ENCODE assay signal across 2 cellular contexts in the genomic region with DNA sequence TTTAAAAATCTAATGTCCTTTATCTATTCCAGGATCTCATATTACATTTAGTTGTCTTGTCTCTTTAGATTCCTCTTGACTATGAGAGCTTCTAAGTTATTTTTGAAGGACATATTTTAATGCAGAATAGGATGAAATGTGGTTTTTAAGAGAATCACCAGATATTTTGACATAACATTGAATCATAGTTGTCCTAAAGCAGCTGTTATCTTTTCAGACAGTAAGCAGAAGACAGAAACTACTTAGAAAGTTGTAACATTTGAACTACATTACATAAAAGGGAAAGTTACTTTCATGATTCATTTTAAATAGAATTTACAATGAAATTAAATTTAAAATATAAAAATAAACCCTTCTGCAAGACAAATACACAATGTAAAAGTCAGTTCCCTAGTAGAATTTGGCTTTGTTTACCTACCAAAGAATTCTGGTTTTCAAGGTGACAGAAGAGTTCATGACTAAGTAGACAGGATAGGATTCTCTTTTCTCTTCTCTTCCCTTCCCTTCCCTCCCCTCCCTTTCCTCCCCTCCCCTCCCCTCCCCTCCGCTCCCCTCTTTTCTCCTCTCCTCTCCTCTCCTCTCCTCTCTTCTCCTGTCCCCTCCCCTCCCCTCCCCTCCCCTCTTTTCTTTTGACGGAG.
TF ChIP-seq lines count a peak whose summit lies in the region.

No MANE protein-coding gene starts in this region.

TF ChIP-seq in SK-N-SH, 30 proteins besides CTCF, POLR2A, EP300 and RAD21 (continued from another document):
- TF ChIP-seq, protein P1, sequence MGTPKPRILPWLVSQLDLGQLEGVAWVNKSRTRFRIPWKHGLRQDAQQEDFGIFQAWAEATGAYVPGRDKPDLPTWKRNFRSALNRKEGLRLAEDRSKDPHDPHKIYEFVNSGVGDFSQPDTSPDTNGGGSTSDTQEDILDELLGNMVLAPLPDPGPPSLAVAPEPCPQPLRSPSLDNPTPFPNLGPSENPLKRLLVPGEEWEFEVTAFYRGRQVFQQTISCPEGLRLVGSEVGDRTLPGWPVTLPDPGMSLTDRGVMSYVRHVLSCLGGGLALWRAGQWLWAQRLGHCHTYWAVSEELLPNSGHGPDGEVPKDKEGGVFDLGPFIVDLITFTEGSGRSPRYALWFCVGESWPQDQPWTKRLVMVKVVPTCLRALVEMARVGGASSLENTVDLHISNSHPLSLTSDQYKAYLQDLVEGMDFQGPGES (IDR thresholded peaks at IDR 0.05; ENCODE audit: low read depth, low read length) = no peak
- TF ChIP-seq EZH2phosphoT487 (IDR thresholded peaks at IDR 0.05; ENCODE audit: borderline replicate concordance, low read depth) = no peak
- TF ChIP-seq, protein P2, sequence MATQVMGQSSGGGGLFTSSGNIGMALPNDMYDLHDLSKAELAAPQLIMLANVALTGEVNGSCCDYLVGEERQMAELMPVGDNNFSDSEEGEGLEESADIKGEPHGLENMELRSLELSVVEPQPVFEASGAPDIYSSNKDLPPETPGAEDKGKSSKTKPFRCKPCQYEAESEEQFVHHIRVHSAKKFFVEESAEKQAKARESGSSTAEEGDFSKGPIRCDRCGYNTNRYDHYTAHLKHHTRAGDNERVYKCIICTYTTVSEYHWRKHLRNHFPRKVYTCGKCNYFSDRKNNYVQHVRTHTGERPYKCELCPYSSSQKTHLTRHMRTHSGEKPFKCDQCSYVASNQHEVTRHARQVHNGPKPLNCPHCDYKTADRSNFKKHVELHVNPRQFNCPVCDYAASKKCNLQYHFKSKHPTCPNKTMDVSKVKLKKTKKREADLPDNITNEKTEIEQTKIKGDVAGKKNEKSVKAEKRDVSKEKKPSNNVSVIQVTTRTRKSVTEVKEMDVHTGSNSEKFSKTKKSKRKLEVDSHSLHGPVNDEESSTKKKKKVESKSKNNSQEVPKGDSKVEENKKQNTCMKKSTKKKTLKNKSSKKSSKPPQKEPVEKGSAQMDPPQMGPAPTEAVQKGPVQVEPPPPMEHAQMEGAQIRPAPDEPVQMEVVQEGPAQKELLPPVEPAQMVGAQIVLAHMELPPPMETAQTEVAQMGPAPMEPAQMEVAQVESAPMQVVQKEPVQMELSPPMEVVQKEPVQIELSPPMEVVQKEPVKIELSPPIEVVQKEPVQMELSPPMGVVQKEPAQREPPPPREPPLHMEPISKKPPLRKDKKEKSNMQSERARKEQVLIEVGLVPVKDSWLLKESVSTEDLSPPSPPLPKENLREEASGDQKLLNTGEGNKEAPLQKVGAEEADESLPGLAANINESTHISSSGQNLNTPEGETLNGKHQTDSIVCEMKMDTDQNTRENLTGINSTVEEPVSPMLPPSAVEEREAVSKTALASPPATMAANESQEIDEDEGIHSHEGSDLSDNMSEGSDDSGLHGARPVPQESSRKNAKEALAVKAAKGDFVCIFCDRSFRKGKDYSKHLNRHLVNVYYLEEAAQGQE (IDR thresholded peaks at IDR 0.05; ENCODE audit: low read depth, low read length) = no peak
- TF ChIP-seq, protein P3, sequence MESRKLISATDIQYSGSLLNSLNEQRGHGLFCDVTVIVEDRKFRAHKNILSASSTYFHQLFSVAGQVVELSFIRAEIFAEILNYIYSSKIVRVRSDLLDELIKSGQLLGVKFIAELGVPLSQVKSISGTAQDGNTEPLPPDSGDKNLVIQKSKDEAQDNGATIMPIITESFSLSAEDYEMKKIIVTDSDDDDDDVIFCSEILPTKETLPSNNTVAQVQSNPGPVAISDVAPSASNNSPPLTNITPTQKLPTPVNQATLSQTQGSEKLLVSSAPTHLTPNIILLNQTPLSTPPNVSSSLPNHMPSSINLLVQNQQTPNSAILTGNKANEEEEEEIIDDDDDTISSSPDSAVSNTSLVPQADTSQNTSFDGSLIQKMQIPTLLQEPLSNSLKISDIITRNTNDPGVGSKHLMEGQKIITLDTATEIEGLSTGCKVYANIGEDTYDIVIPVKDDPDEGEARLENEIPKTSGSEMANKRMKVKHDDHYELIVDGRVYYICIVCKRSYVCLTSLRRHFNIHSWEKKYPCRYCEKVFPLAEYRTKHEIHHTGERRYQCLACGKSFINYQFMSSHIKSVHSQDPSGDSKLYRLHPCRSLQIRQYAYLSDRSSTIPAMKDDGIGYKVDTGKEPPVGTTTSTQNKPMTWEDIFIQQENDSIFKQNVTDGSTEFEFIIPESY (IDR thresholded peaks at IDR 0.05; ENCODE audit: borderline replicate concordance, low read depth) = no peak
- TF ChIP-seq, protein P4, sequence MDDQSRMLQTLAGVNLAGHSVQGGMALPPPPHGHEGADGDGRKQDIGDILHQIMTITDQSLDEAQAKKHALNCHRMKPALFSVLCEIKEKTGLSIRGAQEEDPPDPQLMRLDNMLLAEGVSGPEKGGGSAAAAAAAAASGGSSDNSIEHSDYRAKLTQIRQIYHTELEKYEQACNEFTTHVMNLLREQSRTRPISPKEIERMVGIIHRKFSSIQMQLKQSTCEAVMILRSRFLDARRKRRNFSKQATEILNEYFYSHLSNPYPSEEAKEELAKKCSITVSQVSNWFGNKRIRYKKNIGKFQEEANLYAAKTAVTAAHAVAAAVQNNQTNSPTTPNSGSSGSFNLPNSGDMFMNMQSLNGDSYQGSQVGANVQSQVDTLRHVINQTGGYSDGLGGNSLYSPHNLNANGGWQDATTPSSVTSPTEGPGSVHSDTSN (IDR thresholded peaks at IDR 0.05) = peak; percentile 56
- no peak for TF ChIP-seq FOSL2 (IDR thresholded peaks at IDR 0.05; ENCODE audit: borderline replicate concordance, low read depth)
- no peak for TF ChIP-seq CHD2 (IDR thresholded peaks at IDR 0.05; ENCODE audit: low read length, partially characterized antibody)
- no peak for TF ChIP-seq NFIC (IDR thresholded peaks at IDR 0.05; ENCODE audit: borderline replicate concordance)
- no peak for TF ChIP-seq FOXJ3 (CRISPR knock-in tag; IDR thresholded peaks at IDR 0.05)
- no peak for TF ChIP-seq GATA2 (CRISPR knock-in tag; IDR thresholded peaks at IDR 0.05)
- TF ChIP-seq, protein P5, sequence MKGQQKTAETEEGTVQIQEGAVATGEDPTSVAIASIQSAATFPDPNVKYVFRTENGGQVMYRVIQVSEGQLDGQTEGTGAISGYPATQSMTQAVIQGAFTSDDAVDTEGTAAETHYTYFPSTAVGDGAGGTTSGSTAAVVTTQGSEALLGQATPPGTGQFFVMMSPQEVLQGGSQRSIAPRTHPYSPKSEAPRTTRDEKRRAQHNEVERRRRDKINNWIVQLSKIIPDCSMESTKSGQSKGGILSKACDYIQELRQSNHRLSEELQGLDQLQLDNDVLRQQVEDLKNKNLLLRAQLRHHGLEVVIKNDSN (IDR thresholded peaks at IDR 0.05; ENCODE audit: borderline replicate concordance, low read depth) = no peak
- no peak for TF ChIP-seq MXI1 (IDR thresholded peaks at IDR 0.05; ENCODE audit: low read depth, low read length)
- no peak for TF ChIP-seq TAF1 (IDR thresholded peaks at IDR 0.05; ENCODE audit: borderline replicate concordance, low read depth, low read length)
- TF ChIP-seq SIN3A (IDR thresholded peaks at IDR 0.05; ENCODE audit: borderline replicate concordance, low read depth, low read length) = no peak
- no peak for TF ChIP-seq TEAD4 (IDR thresholded peaks at IDR 0.05; ENCODE audit: borderline replicate concordance, insufficient read depth)
- TF ChIP-seq RCOR1 (IDR thresholded peaks at IDR 0.05; ENCODE audit: low read length) = no peak

TF ChIP-seq in SK-N-SH treated with all-trans-retinoic acid at 6 μM for 48 hours, 23 proteins besides CTCF, POLR2A, EP300 and RAD21 (continued from another document):
- TF ChIP-seq RARB (CRISPR knock-in tag; IDR thresholded peaks at IDR 0.05) = no peak
TF ChIP-seq in SK-N-SH treated with all-trans-retinoic acid at 6 μM for 48 hours: peak in this region for 0.
